Comparison of ENCODE assay signal across 25 cellular contexts in genomic region chr1:19140465-19140864, GRCh38.
DNase-seq lines count a peak whose midpoint lies in the region; ATAC-seq and TF ChIP-seq lines count a peak whose summit lies in the region.
"Had no signal": no experiment of that assay in that cellular context is flagged by ENCODE, and none has a peak within 500 bp of the region (broad histone marks: within the 10 kb centered on the region; RNA-seq: fewer than 3 reads in every experiment).

No MANE protein-coding gene starts in this region.

- CTCF ChIA-PET in HEK293T (lab: Yijun Ruan, JAX) = no interaction called here

- TF ChIP-seq POLR2A in right lobe of liver (IDR thresholded peaks at IDR 0.05) = no peak

- H3K4me3 Mint-ChIP-seq in stimulated activated naive CD8-positive, alpha-beta T cell treated with anti-CD3 and anti-CD28 coated beads, Interleukin-15, Interleukin-2, amounts not matched to agents 100 ng/mL and 50 ng/mL, for 24 hours = no peak overlapping the region
- no peak overlapping the region for H3K4me3 Mint-ChIP-seq in effector memory CD8-positive, alpha-beta T cell
- H3K4me3 Mint-ChIP-seq: activated B cell treated with CpG ODN at 0.5 μM for 24 hours; activated CD4-positive, alpha-beta memory T cell treated with anti-CD3 and anti-CD28 coated beads, Interleukin-2, amount 10 ng/mL, durations not matched to agents 7 days and 5 days; activated naive CD8-positive, alpha-beta T cell treated with anti-CD3 and anti-CD28 coated beads, Interleukin-2, amount 50 U/mL, for 24 hours; T-helper 17 cell had no signal

- POLR2A ChIA-PET in HEK293T (lab: Yijun Ruan, JAX) = no interaction called here

- peaks cover 10 to 89% (median 54%) of the 10 kb centered on the region in 4 donors for H3K36me3 ChIP-seq in right lobe of liver

- no peak overlapping the region for H3K4me3 ChIP-seq in right lobe of liver
- H3K4me3 ChIP-seq: BLaER1 treated with 17β-estradiol and CSF1 and Interleukin-3, amounts not matched to agents 10 nM and 100 nM; thoracic aorta had no signal

- no peaks in the 10 kb centered on the region for H3K9me3 Mint-ChIP-seq in stimulated activated naive CD8-positive, alpha-beta T cell treated with anti-CD3 and anti-CD28 coated beads, Interleukin-15, Interleukin-2, amounts not matched to agents 100 ng/mL and 50 ng/mL, for 24 hours
- no peaks in the 10 kb centered on the region for H3K9me3 Mint-ChIP-seq in effector memory CD8-positive, alpha-beta T cell
- H3K9me3 Mint-ChIP-seq: activated B cell treated with CpG ODN at 0.5 μM for 24 hours; activated CD4-positive, alpha-beta memory T cell treated with anti-CD3 and anti-CD28 coated beads, Interleukin-2, amount 10 ng/mL, durations not matched to agents 7 days and 5 days; activated naive CD8-positive, alpha-beta T cell treated with anti-CD3 and anti-CD28 coated beads, Interleukin-2, amount 50 U/mL, for 24 hours had no signal

- peak overlapping the region; percentile 19 for H3K27ac Mint-ChIP-seq in stimulated activated naive CD8-positive, alpha-beta T cell treated with anti-CD3 and anti-CD28 coated beads, Interleukin-15, Interleukin-2, amounts not matched to agents 100 ng/mL and 50 ng/mL, for 24 hours
- peak overlapping the region; percentile 53 to 83 for H3K27ac Mint-ChIP-seq in effector memory CD8-positive, alpha-beta T cell
- H3K27ac Mint-ChIP-seq: activated B cell treated with CpG ODN at 0.5 μM for 24 hours; activated CD4-positive, alpha-beta memory T cell treated with anti-CD3 and anti-CD28 coated beads, Interleukin-2, amount 10 ng/mL, durations not matched to agents 7 days and 5 days had no signal

- H3K4me1 Mint-ChIP-seq in stimulated activated naive CD8-positive, alpha-beta T cell treated with anti-CD3 and anti-CD28 coated beads, Interleukin-15, Interleukin-2, amounts not matched to agents 100 ng/mL and 50 ng/mL, for 24 hours (ENCODE audit: low read depth) = no peaks in the 10 kb centered on the region
- peaks cover 0 to 2% of the 10 kb centered on the region in 2 donors for H3K4me1 Mint-ChIP-seq in effector memory CD8-positive, alpha-beta T cell (ENCODE audit: low read depth in 2 of 2)
- H3K4me1 Mint-ChIP-seq: activated B cell treated with CpG ODN at 0.5 μM for 24 hours; activated CD4-positive, alpha-beta memory T cell treated with anti-CD3 and anti-CD28 coated beads, Interleukin-2, amount 10 ng/mL, durations not matched to agents 7 days and 5 days; activated naive CD8-positive, alpha-beta T cell treated with anti-CD3 and anti-CD28 coated beads, Interleukin-2, amount 50 U/mL, for 24 hours had no signal

- intact Hi-C loops in right lobe of liver (cut with DNase I) = no loop called here

- no peak overlapping the region for H3K27ac ChIP-seq in right lobe of liver
- H3K27ac ChIP-seq: foreskin keratinocyte, thoracic aorta had no signal

- DNase-seq in stimulated activated naive CD8-positive, alpha-beta T cell treated with anti-CD3 and anti-CD28 coated beads, Interleukin-15, Interleukin-2, amounts not matched to agents 100 U/mL and 50 U/mL, for 24 hours = no peak
- DNase-seq in effector memory CD8-positive, alpha-beta T cell = no peak
- no peak for DNase-seq in right lobe of liver
- no peak for DNase-seq in NCI-H187 treated with DMSO at 0.1 percent for 48 hours (lab: John Stamatoyannopoulos, UW)
- DNase-seq in HEK293T (ENCODE audit: extremely low spot score) = no peak
- no peak for DNase-seq in NCI-H1930 (lab: John Stamatoyannopoulos, UW)
- no peak for DNase-seq in NCI-H1694 (lab: John Stamatoyannopoulos, UW)
- DNase-seq: ACHN; activated B cell treated with CpG ODN at 0.5 μM for 24 hours; activated CD4-positive, alpha-beta memory T cell treated with anti-CD3 and anti-CD28 coated beads, Interleukin-2, amount 10 ng/mL, durations not matched to agents 7 days and 5 days; activated gamma-delta T cell; activated naive CD8-positive, alpha-beta T cell treated with anti-CD3 and anti-CD28 coated beads, Interleukin-2, amount 50 U/mL, for 24 hours; COR-L47; DMS79 treated with DMSO at 0.1 percent for 48 hours; effector CD8-positive, alpha-beta T cell; foreskin keratinocyte; GOT3; NCI-H526 treated with DMSO at 0.1 percent for 48 hours; small intestine; stimulated activated CD4-positive, alpha-beta T cell treated with anti-CD3 and anti-CD28 coated beads, Interleukin-1b, Interleukin-23, amount 100 ng/mL, for 48 hours; T-helper 17 cell had no signal

- peaks cover 0 to 26% (median 8%) of the 10 kb centered on the region in 4 donors for H3K4me1 ChIP-seq in right lobe of liver
- H3K4me1 ChIP-seq: BLaER1 treated with 17β-estradiol and CSF1 and Interleukin-3, amounts not matched to agents 10 nM and 100 nM; foreskin keratinocyte had no signal

- WGBS in right lobe of liver (ENCODE audit: insufficient coverage, low coverage, low lambda C conversion rate, missing lambda C conversion rate) = 66% methylated on average over 3 of the region's 12 CpGs

- no peaks in the 10 kb centered on the region for H3K27me3 ChIP-seq in right lobe of liver
- H3K27me3 ChIP-seq: BLaER1 treated with 17β-estradiol and CSF1 and Interleukin-3, amounts not matched to agents 10 nM and 100 nM; foreskin keratinocyte had no signal

- no peak for TF ChIP-seq CTCF in right lobe of liver (IDR thresholded peaks at IDR 0.05)

- H3K36me3 Mint-ChIP-seq in stimulated activated naive CD8-positive, alpha-beta T cell treated with anti-CD3 and anti-CD28 coated beads, Interleukin-15, Interleukin-2, amounts not matched to agents 100 ng/mL and 50 ng/mL, for 24 hours (ENCODE audit: low read depth) = peaks cover 96% of the 10 kb centered on the region
- peaks cover 83% of the 10 kb centered on the region for H3K36me3 Mint-ChIP-seq in effector memory CD8-positive, alpha-beta T cell (ENCODE audit: insufficient read depth)

- H3K27me3 Mint-ChIP-seq in stimulated activated naive CD8-positive, alpha-beta T cell treated with anti-CD3 and anti-CD28 coated beads, Interleukin-15, Interleukin-2, amounts not matched to agents 100 ng/mL and 50 ng/mL, for 24 hours = no peaks in the 10 kb centered on the region
- no peaks in the 10 kb centered on the region for H3K27me3 Mint-ChIP-seq in effector memory CD8-positive, alpha-beta T cell
- H3K27me3 Mint-ChIP-seq: activated B cell treated with CpG ODN at 0.5 μM for 24 hours; activated CD4-positive, alpha-beta memory T cell treated with anti-CD3 and anti-CD28 coated beads, Interleukin-2, amount 10 ng/mL, durations not matched to agents 7 days and 5 days; activated naive CD8-positive, alpha-beta T cell treated with anti-CD3 and anti-CD28 coated beads, Interleukin-2, amount 50 U/mL, for 24 hours; T-helper 17 cell had no signal

- no peak for ATAC-seq in stimulated activated naive CD8-positive, alpha-beta T cell treated with anti-CD3 and anti-CD28 coated beads, Interleukin-15, Interleukin-2, amounts not matched to agents 100 U/mL and 50 U/mL, for 24 hours
- ATAC-seq in effector memory CD8-positive, alpha-beta T cell (replicated peaks) = no peak
- ATAC-seq in right lobe of liver = peak; percentile 56 to 66 (median 61)
- ATAC-seq: activated naive CD8-positive, alpha-beta T cell treated with anti-CD3 and anti-CD28 coated beads, Interleukin-2, amount 50 U/mL, for 24 hours; esophagus mucosa; foreskin keratinocyte; T-helper 17 cell had no signal

- H3K9me3 ChIP-seq in right lobe of liver = no peaks in the 10 kb centered on the region
- H3K9me3 ChIP-seq: BLaER1 treated with 17β-estradiol and CSF1 and Interleukin-3, amounts not matched to agents 10 nM and 100 nM; thoracic aorta had no signal

TF ChIP-seq in HEK293T, 16 proteins besides CTCF, POLR2A, EP300 and RAD21:
- TF ChIP-seq L3MBTL2 (conservative IDR thresholded peaks at IDR 0.05) = no peak
- TF ChIP-seq ELF4 (IDR thresholded peaks at IDR 0.05) = no peak
- TF ChIP-seq CTBP1 (IDR thresholded peaks at IDR 0.05; ENCODE audit: borderline replicate concordance) = no peak
- no peak for TF ChIP-seq TARDBP (IDR thresholded peaks at IDR 0.05)
- no peak for TF ChIP-seq BHLHE40 (IDR thresholded peaks at IDR 0.05; ENCODE audit: borderline replicate concordance)

Comparison
In these comparisons a context has a peak if more than half of its experiments do, and no peak if none do; other contexts are left out.
1. ATAC-seq: peak in right lobe of liver (4 of 4); none in stimulated activated naive CD8-positive, alpha-beta T cell treated with anti-CD3 and anti-CD28 coated beads, Interleukin-15, Interleukin-2, amounts not matched to agents 100 U/mL and 50 U/mL, for 24 hours (single experiment) and effector memory CD8-positive, alpha-beta T cell (single experiment).